In genomic region chr18:11847811-11848210, GRCh38 we compare ENCODE assay signal across 21 cellular contexts. TPM values are rescaled to one million over a fixed set of nuclear protein-coding genes. Genes with fewer than 3 reads are reported as not detected.
DNase-seq lines count a peak whose midpoint lies in the region; ATAC-seq, FAIRE-seq and TF ChIP-seq lines count a peak whose summit lies in the region.
"Had no signal": no experiment of that assay in that cellular context is flagged by ENCODE, and none has a peak within 500 bp of the region (broad histone marks: within the 10 kb centered on the region; RNA-seq: fewer than 3 reads in every experiment).

No MANE protein-coding gene starts in this region.

- no peak overlapping the region for H3K4me2 ChIP-seq in A549
- no peak overlapping the region for H3K4me2 ChIP-seq in SK-N-SH
- H3K4me2 ChIP-seq in mesendoderm (ENCODE audit: low read length): no peak overlapping the region
- H3K4me2 ChIP-seq: BLaER1 had no signal

- no peak for ATAC-seq in A549
- ATAC-seq in naive thymus-derived CD4-positive, alpha-beta T cell: no peak
- ATAC-seq: GM12878, Right ventricle myocardium inferior had no signal

- no peak overlapping the region for H3K18ac ChIP-seq in mesendoderm (ENCODE audit: low read length)

- no peak overlapping the region for H4K5ac ChIP-seq in mesendoderm (ENCODE audit: low read length)

- H3K23ac ChIP-seq in mesendoderm (ENCODE audit: low read length): no peak overlapping the region

- H3K79me1 ChIP-seq in mesendoderm (ENCODE audit: low read length): peaks cover 5% of the 10 kb centered on the region

- H2AK5ac ChIP-seq in mesendoderm (ENCODE audit: low read length): no peak overlapping the region

- no peak overlapping the region for H2BK5ac ChIP-seq in mesendoderm (ENCODE audit: low read length)

- peaks cover 0 to 3% (median 0%) of the 10 kb centered on the region in 8 donors for H3K9me3 Mint-ChIP-seq in CD4-positive, alpha-beta memory T cell
- H3K9me3 Mint-ChIP-seq in activated T-helper 1 cell treated with anti-CD3 and anti-CD28 coated beads, Interleukin-12 subunit alpha, Interleukin-12 subunit beta, Interleukin-2, Interleukin-4 antibody, amounts not matched to agents 30 ng/mL and 10 ng/mL and 1 ng/mL, durations not matched to agents 14 hours and 24 hours and 36 hours: no peaks in the 10 kb centered on the region
- no peaks in the 10 kb centered on the region for H3K9me3 Mint-ChIP-seq in naive thymus-derived CD4-positive, alpha-beta T cell

- no peak overlapping the region for H4K8ac ChIP-seq in mesendoderm (ENCODE audit: low read depth, low read length)

- no peak overlapping the region for H2BK15ac ChIP-seq in mesendoderm (replicated peaks; ENCODE audit: low read depth)

- no peaks in the 10 kb centered on the region for H3K9me2 ChIP-seq in SK-N-SH

- peaks cover 8% of the 10 kb centered on the region; the same call in 1 of the 2 replicates for H4K20me1 ChIP-seq in SK-N-SH (ENCODE audit: insufficient read depth)

- H3F3A ChIP-seq in SK-N-SH (replicated peaks; ENCODE audit: insufficient read depth): peaks cover 4% of the 10 kb centered on the region

- no peak for TF ChIP-seq POLR2A in A549 (IDR thresholded peaks at IDR 0.05; ENCODE audit: low read length)

- H3K79me2 ChIP-seq in SK-N-SH (ENCODE audit: insufficient read depth) (peaks cover 16% of the 10 kb centered on the region), mesendoderm (ENCODE audit: control insufficient read depth, insufficient read depth, low read length) (peaks cover 12% of the 10 kb centered on the region)

- H3K9me3 ChIP-seq in A549: no peaks in the 10 kb centered on the region
- H3K9me3 ChIP-seq in CD4-positive, alpha-beta memory T cell (ENCODE audit: control insufficient read depth in 1 of 2, low read length in 2 of 2): no peaks in the 10 kb centered on the region
- no peaks in the 10 kb centered on the region for H3K9me3 ChIP-seq in naive thymus-derived CD4-positive, alpha-beta T cell (ENCODE audit: control insufficient read depth in 2 of 3, low read length in 3 of 3)
- H3K9me3 ChIP-seq in SK-N-SH: no peaks in the 10 kb centered on the region
- H3K9me3 ChIP-seq: BLaER1, MG63, SJSA1 had no signal

- CTCF ChIA-PET in A549 (lab: Yijun Ruan, JAX) (interaction anchor here (0.6 to 3.8 kb wide), 3 partner anchors 115 to 182 kb away, joined by 3 to 15 read pairs (median 8); no protein-coding TSS in a partner anchor), SK-N-SH (lab: Yijun Ruan, JAX) (interaction anchor here (1.7 kb wide), 1 partner anchor 192 kb away, joined by 4 read pairs; no protein-coding TSS in a partner anchor)
- CTCF ChIA-PET in CD4-positive, alpha-beta memory T cell (lab: Charles Lee; ENCODE audit: partially characterized antibody): interaction anchor here (0.7 to 2.2 kb wide), 4 partner anchors 12 to 148 kb away, joined by 3 to 5 read pairs (median 4); no protein-coding TSS in a partner anchor
- CTCF ChIA-PET in naive thymus-derived CD4-positive, alpha-beta T cell (lab: Charles Lee): no interaction called here

- H3K36me3 ChIP-seq in CD4-positive, alpha-beta memory T cell (ENCODE audit: insufficient read depth, low read length): no peaks in the 10 kb centered on the region
- peaks cover 0 to 4% (median 0%) of the 10 kb centered on the region in 3 experiments for H3K36me3 ChIP-seq in naive thymus-derived CD4-positive, alpha-beta T cell (ENCODE audit: control insufficient read depth in 2 of 3, insufficient read depth in 3 of 3, low read length in 3 of 3)
- peaks cover 0 to 1% of the 10 kb centered on the region in 2 experiments for H3K36me3 ChIP-seq in SK-N-SH (replicated peaks in 1 of 2; ENCODE audit: control insufficient read depth in 1 of 2, insufficient read depth in 2 of 2, low read length in 1 of 2)
- H3K36me3 ChIP-seq in mesendoderm (ENCODE audit: control insufficient read depth, insufficient read depth, low read length): no peaks in the 10 kb centered on the region
- H3K36me3 ChIP-seq: BLaER1, MG63 had no signal

- H3K4me3 Mint-ChIP-seq in CD4-positive, alpha-beta memory T cell: peak overlapping the region in 1 of 8 donors; percentile 17
- H3K4me3 Mint-ChIP-seq in activated T-helper 1 cell treated with anti-CD3 and anti-CD28 coated beads, Interleukin-12 subunit alpha, Interleukin-12 subunit beta, Interleukin-2, Interleukin-4 antibody, amounts not matched to agents 30 ng/mL and 10 ng/mL and 1 ng/mL, durations not matched to agents 14 hours and 24 hours and 36 hours: no peak overlapping the region
- H3K4me3 Mint-ChIP-seq in naive thymus-derived CD4-positive, alpha-beta T cell: peak overlapping the region in 1 of 10 donors; percentile 2

- H3K9ac ChIP-seq in SK-N-SH (no peak overlapping the region), mesendoderm (ENCODE audit: low read length) (no peak overlapping the region)
- H3K9ac ChIP-seq: BLaER1 had no signal

- no peak overlapping the region for H2AFZ ChIP-seq in SK-N-SH (ENCODE audit: low read depth)

- no peaks in the 10 kb centered on the region for H3K27me3 ChIP-seq in CD4-positive, alpha-beta memory T cell (ENCODE audit: insufficient read depth, low read length)
- H3K27me3 ChIP-seq in naive thymus-derived CD4-positive, alpha-beta T cell (ENCODE audit: control insufficient read depth in 2 of 2, insufficient read depth in 2 of 2, low read length in 2 of 2): no peaks in the 10 kb centered on the region
- H3K27me3 ChIP-seq in SK-N-SH (ENCODE audit: insufficient read depth) (peaks cover 17% of the 10 kb centered on the region; the same call in 1 of the 2 replicates), mesendoderm (ENCODE audit: insufficient read depth, low read length, poor library complexity) (no peaks in the 10 kb centered on the region)
- H3K27me3 ChIP-seq: BLaER1, MG63, SJSA1 had no signal

- peaks cover 0 to 27% of the 10 kb centered on the region in 2 donors for H3K36me3 Mint-ChIP-seq in CD4-positive, alpha-beta memory T cell
- peaks cover 3% of the 10 kb centered on the region for H3K36me3 Mint-ChIP-seq in activated T-helper 1 cell treated with anti-CD3 and anti-CD28 coated beads, Interleukin-12 subunit alpha, Interleukin-12 subunit beta, Interleukin-2, Interleukin-4 antibody, amounts not matched to agents 30 ng/mL and 10 ng/mL and 1 ng/mL, durations not matched to agents 14 hours and 24 hours and 36 hours (ENCODE audit: low read depth)
- H3K36me3 Mint-ChIP-seq in naive thymus-derived CD4-positive, alpha-beta T cell: peaks cover 0 to 4% (median 3%) of the 10 kb centered on the region in 5 donors

- H3K4ac ChIP-seq in mesendoderm (ENCODE audit: low read depth, low read length): no peak overlapping the region

- TF ChIP-seq EP300 in A549 (IDR thresholded peaks at IDR 0.05): no peak
- TF ChIP-seq EP300 in SK-N-SH (IDR thresholded peaks at IDR 0.05; ENCODE audit: borderline replicate concordance in 1 of 2, low read depth in 1 of 2, low read length in 1 of 2): no peak

- peak overlapping the region in 4 of 7 donors; percentile 48 to 100 (median 58) for H3K27ac Mint-ChIP-seq in CD4-positive, alpha-beta memory T cell
- H3K27ac Mint-ChIP-seq in activated T-helper 1 cell treated with anti-CD3 and anti-CD28 coated beads, Interleukin-12 subunit alpha, Interleukin-12 subunit beta, Interleukin-2, Interleukin-4 antibody, amounts not matched to agents 30 ng/mL and 10 ng/mL and 1 ng/mL, durations not matched to agents 14 hours and 24 hours and 36 hours: peak overlapping the region; percentile 41
- peak overlapping the region in 8 of 9 donors; percentile 4 to 100 (median 56) for H3K27ac Mint-ChIP-seq in naive thymus-derived CD4-positive, alpha-beta T cell

- no peak overlapping the region for H3K56ac ChIP-seq in mesendoderm (ENCODE audit: low read length)

- POLR2A ChIA-PET in A549 (lab: Yijun Ruan, JAX) (interaction anchor here (1.0 kb wide), 1 partner anchor 8 kb away, joined by 4 read pairs; no protein-coding TSS in a partner anchor), SK-N-SH (lab: Yijun Ruan, JAX) (no interaction called here)
- POLR2A ChIA-PET in CD4-positive, alpha-beta memory T cell (lab: Charles Lee; ENCODE audit: partially characterized antibody): interaction anchor here (4.7 kb wide), 1 partner anchor 60 kb away, joined by 34 read pairs; the partner anchor contains the start of gene MPPE1
- POLR2A ChIA-PET in naive thymus-derived CD4-positive, alpha-beta T cell (lab: Charles Lee): no interaction called here

- FAIRE-seq in A549 (lab: Jason Lieb, UNC): no peak
- FAIRE-seq: GM12878, H54 had no signal

- no peak for TF ChIP-seq RAD21 in A549 (conservative IDR thresholded peaks at IDR 0.05 in 1 of 2, IDR thresholded peaks at IDR 0.05 in 1 of 2)
- no peak for TF ChIP-seq RAD21 in SK-N-SH (IDR thresholded peaks at IDR 0.05; ENCODE audit: low read length)

- no peak for TF ChIP-seq CTCF in A549 (IDR thresholded peaks at IDR 0.05)
- TF ChIP-seq CTCF in SK-N-SH (IDR thresholded peaks at IDR 0.05): no peak

- peaks cover 10 to 35% (median 21%) of the 10 kb centered on the region in 4 donors for H3K4me1 Mint-ChIP-seq in CD4-positive, alpha-beta memory T cell
- peaks cover 29% of the 10 kb centered on the region for H3K4me1 Mint-ChIP-seq in activated T-helper 1 cell treated with anti-CD3 and anti-CD28 coated beads, Interleukin-12 subunit alpha, Interleukin-12 subunit beta, Interleukin-2, Interleukin-4 antibody, amounts not matched to agents 30 ng/mL and 10 ng/mL and 1 ng/mL, durations not matched to agents 14 hours and 24 hours and 36 hours (ENCODE audit: low read depth)
- H3K4me1 Mint-ChIP-seq in naive thymus-derived CD4-positive, alpha-beta T cell: peaks cover 16 to 35% (median 27%) of the 10 kb centered on the region in 7 donors

- H3K4me1 ChIP-seq in A549: peaks cover 36% of the 10 kb centered on the region
- H3K4me1 ChIP-seq in CD4-positive, alpha-beta memory T cell (ENCODE audit: insufficient read depth, low read length): peaks cover 16% of the 10 kb centered on the region
- H3K4me1 ChIP-seq in naive thymus-derived CD4-positive, alpha-beta T cell (ENCODE audit: control insufficient read depth in 2 of 2, insufficient read depth in 2 of 2, low read length in 2 of 2): peaks cover 7 to 11% of the 10 kb centered on the region in 2 donors
- peaks cover 0 to 13% of the 10 kb centered on the region in 2 experiments; a peak in 2 of 4 replicates for H3K4me1 ChIP-seq in SK-N-SH (ENCODE audit: control insufficient read depth in 1 of 2, insufficient read depth in 2 of 2, low read depth in 1 of 2, low read length in 1 of 2)
- H3K4me1 ChIP-seq in mesendoderm (ENCODE audit: control insufficient read depth, low read depth, low read length): peaks cover 1% of the 10 kb centered on the region

- intact Hi-C loops in CD4-positive, alpha-beta memory T cell (cut with micrococcal nuclease): no loop called here
- intact Hi-C loops in activated T-helper 1 cell treated with anti-CD3 and anti-CD28 coated beads, Interleukin-12 subunit alpha, Interleukin-12 subunit beta, Interleukin-2, Interleukin-4 antibody, amounts not matched to agents 30 ng/mL and 10 ng/mL and 1 ng/mL, durations not matched to agents 14 hours and 24 hours and 36 hours (cut with micrococcal nuclease): loop anchor here (5.0 kb wide), 1 partner anchor 1931 kb away; no protein-coding TSS in a partner anchor
- intact Hi-C loops in naive thymus-derived CD4-positive, alpha-beta T cell (cut with micrococcal nuclease): no loop called here

- H3K27me3 Mint-ChIP-seq in CD4-positive, alpha-beta memory T cell: no peaks in the 10 kb centered on the region
- H3K27me3 Mint-ChIP-seq in activated T-helper 1 cell treated with anti-CD3 and anti-CD28 coated beads, Interleukin-12 subunit alpha, Interleukin-12 subunit beta, Interleukin-2, Interleukin-4 antibody, amounts not matched to agents 30 ng/mL and 10 ng/mL and 1 ng/mL, durations not matched to agents 14 hours and 24 hours and 36 hours (ENCODE audit: insufficient read depth): peaks cover 6% of the 10 kb centered on the region
- peaks cover 0 to 15% (median 0%) of the 10 kb centered on the region in 5 donors for H3K27me3 Mint-ChIP-seq in naive thymus-derived CD4-positive, alpha-beta T cell

- H2BK120ac ChIP-seq in mesendoderm (ENCODE audit: low read depth, low read length): no peak overlapping the region

- DNase-seq in A549 (ENCODE audit: low read depth in 1 of 2, low spot score in 1 of 2) (no peak), DMS 273 (lab: John Stamatoyannopoulos, UW; ENCODE audit: unreplicated experiment) (no peak), SK-N-SH (no peak), mesendoderm (no peak)
- DNase-seq in CD4-positive, alpha-beta memory T cell: no peak
- DNase-seq in activated T-helper 1 cell treated with anti-CD3 and anti-CD28 coated beads, Interleukin-12 subunit alpha, Interleukin-12 subunit beta, Interleukin-2, Interleukin-4 antibody, amounts not matched to agents 30 ng/mL and 10 ng/mL and 1 ng/mL, durations not matched to agents 14 hours and 24 hours and 36 hours (ENCODE audit: low spot score): no peak
- no peak for DNase-seq in naive thymus-derived CD4-positive, alpha-beta T cell
- DNase-seq in NK-92 treated with Interleukin-12 subunit alpha and Interleukin-12 subunit beta, amount 100 ng/mL, for 24 hours (lab: John Stamatoyannopoulos, UW): no peak
- DNase-seq: DMS79 treated with DMSO at 0.1 percent for 48 hours, MG63, NCI-H1417, NCI-H1694 treated with DMSO at 0.1 percent for 48 hours, NCI-H2081 treated with DMSO at 0.1 percent for 48 hours, NCI-H2171 treated with DMSO at 0.1 percent for 48 hours, NCI-H446, NCI-H526 had no signal

- peak overlapping the region; percentile 33 to 91; a peak in 5 of 6 replicates for H3K27ac ChIP-seq in A549
- H3K27ac ChIP-seq in CD4-positive, alpha-beta memory T cell (ENCODE audit: low read depth, low read length): no peak overlapping the region
- no peak overlapping the region for H3K27ac ChIP-seq in naive thymus-derived CD4-positive, alpha-beta T cell (ENCODE audit: low read depth, low read length)
- H3K27ac ChIP-seq in SK-N-SH (ENCODE audit: low read depth in 2 of 2, low read length in 1 of 2): no peak overlapping the region
- H3K27ac ChIP-seq in mesendoderm (ENCODE audit: low read depth, low read length): no peak overlapping the region
- H3K27ac ChIP-seq: BLaER1, SJSA1 had no signal

- 81% methylated on average over 4 of the region's 4 CpGs for WGBS in A549 (ENCODE audit: missing lambda C conversion rate)
- 13% methylated on average over 4 of the region's 4 CpGs for WGBS in SK-N-SH (ENCODE audit: low lambda C conversion rate)
- WGBS in mesendoderm (ENCODE audit: extremely low coverage, insufficient coverage, low lambda C conversion rate): no CpG with 5 or more reads among the region's 4 CpGs

- H3K4me3 ChIP-seq in A549 (no peak overlapping the region), SK-N-SH (ENCODE audit: low read depth in 2 of 2, low read length in 1 of 2) (no peak overlapping the region), mesendoderm (ENCODE audit: low read length) (no peak overlapping the region)
- no peak overlapping the region for H3K4me3 ChIP-seq in CD4-positive, alpha-beta memory T cell (ENCODE audit: low read length in 2 of 2)
- H3K4me3 ChIP-seq in naive thymus-derived CD4-positive, alpha-beta T cell (ENCODE audit: low read length): no peak overlapping the region
- H3K4me3 ChIP-seq: BLaER1, GM12878, MG63, SJSA1 had no signal

RNA-seq across cellular contexts. Expression of gene CHMP1B, which starts 3.4 kb away (rescaled TPM):
- polyA plus RNA-seq in A549 (2011; rRNA removed) (53.0 and 60.8 TPM in 2 replicates), A549 (2017; fragmentation: RNase III; extraction: RNeasy Plus Mini Kit Qiagen cat#74134 plus additional on column Dnase treatment) (34.4 to 44.9 TPM (median 39.3 TPM) in 3 replicates), SK-N-SH (2012; rRNA removed) (45.1 and 52.4 TPM in 2 replicates)
- 36.0 and 39.7 TPM in 2 replicates for polyA plus RNA-seq in A549 (2012; cell fraction: cytosol; rRNA removed)
- polyA plus RNA-seq in A549 (2012; cell fraction: nucleus; rRNA removed): 18.5 and 36.3 TPM in 2 replicates
- polyA minus RNA-seq in A549 (2011; rRNA and poly(A)+ RNA removed): 38.6 and 41.5 TPM in 2 replicates
- 10 to 100 TPM; 44.3 to 46.9 TPM for total RNA-seq in CD4-positive, alpha-beta memory T cell
- polyA plus RNA-seq in CD4-positive, alpha-beta memory T cell: 10 to 100 TPM; 44.1 to 65.6 TPM
- 24.8 and 26.8 TPM in 2 replicates for total RNA-seq in activated T-helper 1 cell treated with anti-CD3 and anti-CD28 coated beads, Interleukin-12 subunit alpha, Interleukin-12 subunit beta, Interleukin-2, Interleukin-4 antibody, amounts not matched to agents 30 ng/mL and 10 ng/mL and 1 ng/mL, durations not matched to agents 14 hours and 24 hours and 36 hours
- 100 to 1,000 TPM in 1 of 5 experiments, 10 to 100 TPM in 4; 27.2 to 115 (median 56.1) TPM for total RNA-seq in naive thymus-derived CD4-positive, alpha-beta T cell
- 10 to 100 TPM; 52.1 to 54.2 TPM for polyA plus RNA-seq in naive thymus-derived CD4-positive, alpha-beta T cell
- 45.4 and 60.4 TPM in 2 replicates for polyA plus RNA-seq in SK-N-SH (2012; cell fraction: cytosol; rRNA removed)
- polyA plus RNA-seq in SK-N-SH (2012; cell fraction: nucleus; rRNA removed): 46.7 and 51.7 TPM in 2 replicates
- polyA plus RNA-seq in mesendoderm (2013, experiment 1 of 2): 35.3 TPM
- polyA plus RNA-seq in mesendoderm (2013, experiment 2 of 2): 36.3 TPM

Comparison
In these comparisons a context has a peak if more than half of its experiments do, and no peak if none do; other contexts are left out.
1. H3K27ac ChIP-seq: peak in A549 (2 of 2); none in CD4-positive, alpha-beta memory T cell (single experiment), naive thymus-derived CD4-positive, alpha-beta T cell (single experiment), SK-N-SH (0 of 2) and mesendoderm (single experiment).
2. POLR2A ChIA-PET loops: an anchor here in A549 (1.0 kb wide) and CD4-positive, alpha-beta memory T cell (4.7 kb wide); none called in naive thymus-derived CD4-positive, alpha-beta T cell and SK-N-SH.
3. Peak in every context shown above with its lines, with median percentiles within 50 percentile points of each other: H3K27ac Mint-ChIP-seq.